8 cellular contexts compared by ENCODE assay signal in genomic region chr6:31158863-31159855, GRCh38. TPM values are rescaled to one million over a fixed set of nuclear protein-coding genes. Genes with fewer than 3 reads are reported as not detected.
DNase-seq lines count a peak whose midpoint lies in the region; ATAC-seq and TF ChIP-seq lines count a peak whose summit lies in the region.

No MANE protein-coding gene starts in this region.

- peaks cover 19% of the 10 kb centered on the region for H3K9me1 ChIP-seq in IMR-90 (ENCODE audit: insufficient read depth, low read length)

- peak overlapping the region; percentile 62; the same call in 1 of the 2 replicates for H3K56ac ChIP-seq in IMR-90 (ENCODE audit: extremely low read depth, insufficient read depth, low read length)

- H3K23ac ChIP-seq in IMR-90 (ENCODE audit: low read depth, low read length) = peak overlapping the region; percentile 72

- 0 out of 2 replicates have a peak overlapping the region, but pooled peaks have one; percentile 29 for H4K91ac ChIP-seq in IMR-90 (ENCODE audit: insufficient read depth, low read depth, low read length)

- no TSS peak for BruUV-seq in IMR-90 (replicated peaks; lab: Mats Ljungman, UMichigan)

- POLR2A ChIA-PET in activated CD4-positive, alpha-beta T cell treated with anti-CD3 and anti-CD28 coated beads for 36 hours (lab: Charles Lee) = interaction anchor here (0.8 to 1.3 kb wide), 2 partner anchors 12 to 207 kb away, joined by 3 read pairs; no protein-coding TSS in a partner anchor
- POLR2A ChIA-PET in IMR-90 (lab: Charles Lee; ENCODE audit: unreplicated experiment) = no interaction called here

- H3K36me3 ChIP-seq in IMR-90 (ENCODE audit: control insufficient read depth, insufficient read depth, low read length) (peaks cover 7% of the 10 kb centered on the region; the same call in 1 of the 2 replicates), skeletal muscle tissue (ENCODE audit: control insufficient read depth in 3 of 3, insufficient read depth in 3 of 3, low read length in 3 of 3) (peaks cover 2 to 17% (median 15%) of the 10 kb centered on the region in 3 donors)

- H3K27ac ChIP-seq in IMR-90 (ENCODE audit: insufficient read depth, low read length) = peak overlapping the region; percentile 1; the same call in 1 of the 2 replicates
- H3K27ac ChIP-seq in skeletal muscle tissue (ENCODE audit: low read depth, low read length) = no peak overlapping the region

- H3K4me2 ChIP-seq in IMR-90 (ENCODE audit: low read depth, low read length) = peak overlapping the region; percentile 77

- CTCF ChIA-PET in activated CD4-positive, alpha-beta T cell treated with anti-CD3 and anti-CD28 coated beads for 36 hours (lab: Charles Lee) = interaction anchor here (0.5 to 1.5 kb wide), 13 partner anchors 10 to 456 kb away, joined by 3 to 8 read pairs (median 3); no protein-coding TSS in a partner anchor
- CTCF ChIA-PET in IMR-90 (lab: Yijun Ruan, JAX) = interaction anchor here (0.9 kb wide), 1 partner anchor 38 kb away, joined by 5 read pairs; no protein-coding TSS in a partner anchor

- peak overlapping the region; percentile 34; the same call in 1 of the 2 replicates for H3K9ac ChIP-seq in IMR-90 (ENCODE audit: low read depth, low read length)
- H3K9ac ChIP-seq in skeletal muscle tissue (ENCODE audit: low read depth in 1 of 3, low read length in 3 of 3) = peak overlapping the region; percentile 40 to 77 (median 76)

- intact Hi-C loops in activated CD4-positive, alpha-beta T cell treated with anti-CD3 and anti-CD28 coated beads for 36 hours (cut with DNase I, micrococcal nuclease) = loop anchor here (1.0 to 10.0 kb wide), 16 partner anchors 21 to 832 kb away; partner anchors contain the start of genes ABCF1 (in 1 of the 2), C6orf136 (in 1 of the 2), HLA-B (in 1 of the 2) and HLA-C (in 1 of the 2)
- intact Hi-C loops in IMR-90 (cut with micrococcal nuclease) = no loop called here

- peak overlapping the region; percentile 97 for H3K4me3 Mint-ChIP-seq in activated CD4-positive, alpha-beta T cell treated with anti-CD3 and anti-CD28 coated beads for 36 hours

- peak overlapping the region; percentile 91 for H2AK9ac ChIP-seq in IMR-90 (replicated peaks; ENCODE audit: low read depth, low read length, poor library complexity)

- peak; percentile 58 for DNase-seq in activated CD4-positive, alpha-beta T cell treated with anti-CD3 and anti-CD28 coated beads for 36 hours
- no peak for DNase-seq in activated CD4-positive, alpha-beta T cell treated with anti-CD3 and anti-CD28 coated beads, Interleukin-2, amount 50 U/mL, for 1 hour
- DNase-seq in IMR-90 (no peak), glomerular visceral epithelial cell (ENCODE audit: extremely low spot score) (peak; percentile 60), NCI-H2171 (lab: John Stamatoyannopoulos, UW) (no peak), dedifferentiated amniotic fluid mesenchymal stem cell (ENCODE audit: extremely low spot score) (no peak)
- DNase-seq in activated CD8-positive, alpha-beta memory T cell treated with anti-CD3 and anti-CD28 coated beads, Interleukin-2, amount 50 U/mL, for 48 hours = peak; percentile 66

- peak overlapping the region; percentile 15 for H3K4ac ChIP-seq in IMR-90 (ENCODE audit: low read depth, low read length)

- peak overlapping the region; percentile 69 for H3K4me3 ChIP-seq in IMR-90 (ENCODE audit: insufficient read depth, low read depth, low read length)
- H3K4me3 ChIP-seq in skeletal muscle tissue (ENCODE audit: low read length in 3 of 3) = peak overlapping the region; percentile 76 to 86 (median 82)

- peaks cover 4% of the 10 kb centered on the region for H4K20me1 ChIP-seq in IMR-90 (ENCODE audit: insufficient read depth, low read length)

- no peaks in the 10 kb centered on the region for H3K27me3 Mint-ChIP-seq in activated CD4-positive, alpha-beta T cell treated with anti-CD3 and anti-CD28 coated beads for 36 hours

- peaks cover 47% of the 10 kb centered on the region for H3K36me3 Mint-ChIP-seq in activated CD4-positive, alpha-beta T cell treated with anti-CD3 and anti-CD28 coated beads for 36 hours (ENCODE audit: low read depth)

- H2BK120ac ChIP-seq in IMR-90 (ENCODE audit: low read depth, low read length) = no peak overlapping the region

- ATAC-seq in activated CD4-positive, alpha-beta T cell treated with anti-CD3 and anti-CD28 coated beads for 36 hours = peak; percentile 28
- peak; percentile 1 for ATAC-seq in IMR-90 (ENCODE audit: low read depth)

- no peak for TF ChIP-seq POLR2A in IMR-90 (IDR thresholded peaks at IDR 0.05; ENCODE audit: low read depth, low read length)

- H3K27me3 ChIP-seq in IMR-90 (ENCODE audit: control insufficient read depth, insufficient read depth, low read length) (no peaks in the 10 kb centered on the region), skeletal muscle tissue (ENCODE audit: control insufficient read depth in 3 of 3, insufficient read depth in 3 of 3, low read length in 3 of 3) (no peaks in the 10 kb centered on the region)

- no peak overlapping the region for H4K5ac ChIP-seq in IMR-90 (ENCODE audit: low read depth, low read length)

- no peaks in the 10 kb centered on the region for H3K9me3 Mint-ChIP-seq in activated CD4-positive, alpha-beta T cell treated with anti-CD3 and anti-CD28 coated beads for 36 hours (ENCODE audit: low read depth)

- TF ChIP-seq CTCF in IMR-90 (conservative IDR thresholded peaks at IDR 0.05; ENCODE audit: low read depth, low read length) = no peak

- H2BK5ac ChIP-seq in IMR-90 (ENCODE audit: low read depth, low read length, poor library complexity, severe bottlenecking) = no peak overlapping the region

- peak overlapping the region; percentile 50 for H2AK5ac ChIP-seq in IMR-90 (ENCODE audit: low read depth, low read length)

- in situ Hi-C loops in IMR-90 (cut with MboI; ENCODE audit: low sequenced_read_pairs) = no loop called here

- peak overlapping the region; percentile 24 to 67; a peak in 3 of 4 replicates for H4K8ac ChIP-seq in IMR-90 (ENCODE audit: low read depth in 2 of 2, low read length in 2 of 2)

- H3K79me1 ChIP-seq in IMR-90 (ENCODE audit: low read depth in 1 of 2, low read length in 2 of 2) = peaks cover 14 to 56% of the 10 kb centered on the region in 2 experiments

- peak overlapping the region; percentile 97 for H2AFZ ChIP-seq in IMR-90 (replicated peaks; ENCODE audit: low read length, poor library complexity)

- H2BK20ac ChIP-seq in IMR-90 (ENCODE audit: low read depth, low read length) = no peak overlapping the region

- peak overlapping the region; percentile 89 for H3K27ac Mint-ChIP-seq in activated CD4-positive, alpha-beta T cell treated with anti-CD3 and anti-CD28 coated beads for 36 hours

- dilution Hi-C loops in IMR-90 (cut with HindIII; ENCODE audit: low sequenced_read_pairs, unreplicated experiment) = no loop called here

- H3K4me1 ChIP-seq in IMR-90 (ENCODE audit: control insufficient read depth, insufficient read depth, low read length) (peaks cover 10% of the 10 kb centered on the region), skeletal muscle tissue (ENCODE audit: control insufficient read depth in 3 of 3, insufficient read depth in 3 of 3, low read length in 3 of 3) (peaks cover 19 to 35% (median 22%) of the 10 kb centered on the region in 3 donors)

- H3K4me1 Mint-ChIP-seq in activated CD4-positive, alpha-beta T cell treated with anti-CD3 and anti-CD28 coated beads for 36 hours = peaks cover 44% of the 10 kb centered on the region

- H2BK15ac ChIP-seq in IMR-90 (ENCODE audit: low read depth, low read length) = no peak overlapping the region

- H3K9me3 ChIP-seq in IMR-90 (ENCODE audit: control insufficient read depth, insufficient read depth, low read length) (no peaks in the 10 kb centered on the region), skeletal muscle tissue (ENCODE audit: control insufficient read depth in 3 of 3, low read length in 3 of 3) (no peaks in the 10 kb centered on the region)

- H3K18ac ChIP-seq in IMR-90 (ENCODE audit: low read depth, low read length) = no peak overlapping the region

- H3K14ac ChIP-seq in IMR-90 (replicated peaks; ENCODE audit: low read depth, low read length) = peak overlapping the region; percentile 76

- 20% methylated on average over 3 of the region's 35 CpGs; no CpG with 5 or more reads in 1 of the 2 experiments for WGBS in IMR-90 (ENCODE audit: extremely low coverage in 2 of 2, insufficient read length in 1 of 2), 2 experiments

- no peak for TF ChIP-seq RAD21 in IMR-90 (IDR thresholded peaks at IDR 0.05; ENCODE audit: low read length)

RNA-seq across cellular contexts. Expression of gene TCF19, which starts 0.8 kb away (rescaled TPM):
- total RNA-seq in activated CD4-positive, alpha-beta T cell treated with anti-CD3 and anti-CD28 coated beads for 36 hours = 10 to 100 TPM; 82.6 to 88.0 TPM
- total RNA-seq in IMR-90 (2012; rRNA removed) (14.2 and 14.4 TPM in 2 replicates), skeletal muscle tissue (8.4 TPM)
- 13.1 and 15.1 TPM in 2 replicates for polyA plus RNA-seq in IMR-90 (2012; rRNA removed)
- polyA plus RNA-seq in IMR-90 (2012; cell fraction: cytosol; rRNA removed) = 10.2 and 10.6 TPM in 2 replicates
- polyA plus RNA-seq in IMR-90 (2012; cell fraction: nucleus; rRNA removed; ENCODE audit: low replicate concordance) = 9.1 and 19.5 TPM in 2 replicates

RNA-seq across cellular contexts. Expression of gene CCHCR1, which starts 1.6 kb away (rescaled TPM):
- total RNA-seq in activated CD4-positive, alpha-beta T cell treated with anti-CD3 and anti-CD28 coated beads for 36 hours = 10 to 100 TPM; 39.7 to 57.6 TPM
- total RNA-seq in IMR-90 (2012; rRNA removed) = 16.1 and 22.0 TPM in 2 replicates
- 13.1 and 14.2 TPM in 2 replicates for polyA plus RNA-seq in IMR-90 (2012; rRNA removed)
- polyA plus RNA-seq in IMR-90 (2012; cell fraction: cytosol; rRNA removed) = 7.8 and 11.6 TPM in 2 replicates
- polyA plus RNA-seq in IMR-90 (2012; cell fraction: nucleus; rRNA removed; ENCODE audit: low replicate concordance) = 45.9 and 57.1 TPM in 2 replicates
- total RNA-seq in skeletal muscle tissue = 9.9 TPM

RNA-seq across cellular contexts. Expression of gene POU5F1, which starts 11.3 kb away (rescaled TPM):
- under 1 TPM in 1 of 2 experiments, not detected in 1; 0.21 TPM for total RNA-seq in activated CD4-positive, alpha-beta T cell treated with anti-CD3 and anti-CD28 coated beads for 36 hours
- not detected in 2 replicates for total RNA-seq in IMR-90 (2012; rRNA removed)
- polyA plus RNA-seq in IMR-90 (2012; rRNA removed) = not detected in 2 replicates
- polyA plus RNA-seq in IMR-90 (2012; cell fraction: cytosol; rRNA removed) = not detected in 2 replicates
- 0.28 TPM in 1 of 2 replicates, not detected in the other for polyA plus RNA-seq in IMR-90 (2012; cell fraction: nucleus; rRNA removed; ENCODE audit: low replicate concordance)
- not detected for total RNA-seq in skeletal muscle tissue

RNA-seq across cellular contexts. Expression of gene PSORS1C2, which starts 20.3 kb away (rescaled TPM):
- not detected for total RNA-seq in activated CD4-positive, alpha-beta T cell treated with anti-CD3 and anti-CD28 coated beads for 36 hours
- not detected in 2 replicates for total RNA-seq in IMR-90 (2012; rRNA removed)
- polyA plus RNA-seq in IMR-90 (2012; rRNA removed) = not detected in 2 replicates
- polyA plus RNA-seq in IMR-90 (2012; cell fraction: cytosol; rRNA removed) = not detected in 2 replicates
- polyA plus RNA-seq in IMR-90 (2012; cell fraction: nucleus; rRNA removed; ENCODE audit: low replicate concordance) = 0.09 TPM in 1 of 2 replicates, not detected in the other
- not detected for total RNA-seq in skeletal muscle tissue

RNA-seq across cellular contexts. Expression of gene CDSN, which starts 38.9 kb away (rescaled TPM):
- not detected for total RNA-seq in activated CD4-positive, alpha-beta T cell treated with anti-CD3 and anti-CD28 coated beads for 36 hours
- total RNA-seq in IMR-90 (2012; rRNA removed) = not detected in 2 replicates
- not detected in 2 replicates for polyA plus RNA-seq in IMR-90 (2012; rRNA removed)
- not detected in 2 replicates for polyA plus RNA-seq in IMR-90 (2012; cell fraction: cytosol; rRNA removed)
- polyA plus RNA-seq in IMR-90 (2012; cell fraction: nucleus; rRNA removed; ENCODE audit: low replicate concordance) = not detected in 2 replicates
- not detected for total RNA-seq in skeletal muscle tissue

Comparison
In these comparisons a context has a peak if more than half of its experiments do, and no peak if none do; other contexts are left out.
1. DNase-seq: peak in activated CD4-positive, alpha-beta T cell treated with anti-CD3 and anti-CD28 coated beads for 36 hours (single experiment), activated CD8-positive, alpha-beta memory T cell treated with anti-CD3 and anti-CD28 coated beads, Interleukin-2, amount 50 U/mL, for 48 hours (single experiment) and glomerular visceral epithelial cell (single experiment); none in activated CD4-positive, alpha-beta T cell treated with anti-CD3 and anti-CD28 coated beads, Interleukin-2, amount 50 U/mL, for 1 hour (single experiment), IMR-90 (single experiment), NCI-H2171 (single experiment) and dedifferentiated amniotic fluid mesenchymal stem cell (single experiment).